Comparison of ENCODE assay signal across 20 cellular contexts in the genomic region with DNA sequence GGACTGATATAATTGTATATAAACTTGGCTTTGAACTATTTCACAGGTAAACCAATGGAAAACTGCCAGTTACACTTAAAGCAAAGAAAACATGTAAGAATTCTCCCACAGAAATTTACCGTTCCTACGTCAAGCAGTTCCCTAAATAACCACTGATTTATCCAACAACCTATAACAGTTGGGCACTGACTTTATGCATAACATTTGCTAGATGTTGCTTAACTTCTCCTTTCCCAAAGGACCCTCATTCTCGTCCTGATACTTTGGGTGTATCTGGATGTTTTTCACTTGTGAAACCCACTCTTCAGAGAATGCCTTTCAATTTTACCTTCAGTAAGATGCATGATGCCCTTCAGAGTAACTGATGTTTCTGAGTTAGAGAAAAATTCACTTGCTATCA. TPM values are rescaled to one million over a fixed set of nuclear protein-coding genes. Genes with fewer than 3 reads are reported as not detected.
DNase-seq lines count a peak whose midpoint lies in the region.
"Had no signal": no experiment of that assay in that cellular context is flagged by ENCODE, and none has a peak within 500 bp of the region (broad histone marks: within the 10 kb centered on the region; RNA-seq: fewer than 3 reads in every experiment).

No MANE protein-coding gene starts in this region.

- no peaks in the 10 kb centered on the region for H4K20me1 ChIP-seq in BLaER1

- H3K4me1 Mint-ChIP-seq in T-helper 1 cell treated with Interleukin-12 subunit alpha and Interleukin-12 subunit beta and Interleukin-4 antibody, amounts not matched to agents 30 μg/mL and 1 μg/mL, for 36 hours (ENCODE audit: low read depth), result peaks cover 33% of the 10 kb centered on the region
- H3K4me1 Mint-ChIP-seq in IgD-negative memory B cell, result peaks cover 0 to under 1% (median 0%) of the 10 kb centered on the region in 3 donors
- peaks cover 37% of the 10 kb centered on the region for H3K4me1 Mint-ChIP-seq in dendritic cell treated with granulocyte-macrophage colony-stimulating factor and Interleukin-4, amounts not matched to agents 40 ng/mL and 50 ng/mL, for 4 days (ENCODE audit: low read depth)

- H3K4me1 ChIP-seq in BLaER1, result peaks cover 74% of the 10 kb centered on the region

- intact Hi-C loops in dendritic cell treated with granulocyte-macrophage colony-stimulating factor and Interleukin-4, amounts not matched to agents 40 ng/mL and 50 ng/mL, for 4 days (cut with micrococcal nuclease), result loop anchor here (10.0 kb wide), 1 partner anchor 45 kb away; no protein-coding TSS in a partner anchor

- H3K9ac ChIP-seq in BLaER1, result peak overlapping the region; percentile 54

- peak overlapping the region; percentile 50 for H3K27ac Mint-ChIP-seq in T-helper 1 cell treated with Interleukin-12 subunit alpha and Interleukin-12 subunit beta and Interleukin-4 antibody, amounts not matched to agents 30 μg/mL and 1 μg/mL, for 36 hours
- peak overlapping the region in 2 of 3 donors; percentile 15 to 75 for H3K27ac Mint-ChIP-seq in IgD-negative memory B cell
- peak overlapping the region; percentile 78 for H3K27ac Mint-ChIP-seq in dendritic cell treated with granulocyte-macrophage colony-stimulating factor and Interleukin-4, amounts not matched to agents 40 ng/mL and 50 ng/mL, for 4 days

- H3K9me3 Mint-ChIP-seq in T-helper 1 cell treated with Interleukin-12 subunit alpha and Interleukin-12 subunit beta and Interleukin-4 antibody, amounts not matched to agents 30 μg/mL and 1 μg/mL, for 36 hours, result no peaks in the 10 kb centered on the region
- no peaks in the 10 kb centered on the region for H3K9me3 Mint-ChIP-seq in IgD-negative memory B cell
- H3K9me3 Mint-ChIP-seq in dendritic cell treated with granulocyte-macrophage colony-stimulating factor and Interleukin-4, amounts not matched to agents 40 ng/mL and 50 ng/mL, for 4 days, result no peaks in the 10 kb centered on the region

- H3K36me3 ChIP-seq in BLaER1, result peaks cover 49% of the 10 kb centered on the region

- DNase-seq in T-helper 1 cell (no peak), GF-D8 (lab: John Stamatoyannopoulos, UW) (no peak), NAMALWA (ENCODE audit: low spot score) (no peak)
- DNase-seq in stimulated activated CD4-positive, alpha-beta T cell treated with anti-CD3 and anti-CD28 coated beads, Interleukin-4, amount 100 ng/mL, for 24 hours, result no peak
- DNase-seq: 8988T; activated T-cell treated with anti-CD3 and anti-CD28 coated beads, Interleukin-2, amount 50 U/mL, for 1 hour; amygdala; GOT3; left lung; MG63; NCI-H1436 treated with DMSO at 0.1 percent for 48 hours; NCI-H524 treated with DMSO at 0.1 percent for 48 hours; stimulated activated CD4-positive, alpha-beta T cell treated with anti-CD3 and anti-CD28 coated beads, Interleukin-2, amount 100 ng/mL, for 48 hours had no signal

- peaks cover 67% of the 10 kb centered on the region for H3K36me3 Mint-ChIP-seq in T-helper 1 cell treated with Interleukin-12 subunit alpha and Interleukin-12 subunit beta and Interleukin-4 antibody, amounts not matched to agents 30 μg/mL and 1 μg/mL, for 36 hours (ENCODE audit: low read depth)
- peaks cover 2% of the 10 kb centered on the region for H3K36me3 Mint-ChIP-seq in IgD-negative memory B cell
- H3K36me3 Mint-ChIP-seq in dendritic cell treated with granulocyte-macrophage colony-stimulating factor and Interleukin-4, amounts not matched to agents 40 ng/mL and 50 ng/mL, for 4 days (ENCODE audit: low read depth), result peaks cover 83% of the 10 kb centered on the region

- peak overlapping the region; percentile 77 for H3K27ac ChIP-seq in BLaER1
- H3K27ac ChIP-seq: epithelial cell of prostate, HL-60 had no signal

- H3K4me2 ChIP-seq in BLaER1, result peak overlapping the region; percentile 84

- H3K4me3 ChIP-seq in BLaER1, result 0 out of 2 replicates have a peak overlapping the region, but pooled peaks have one; percentile 6
- H3K4me3 ChIP-seq: left lung, MG63, skin epidermis had no signal

- no peak overlapping the region for H3K4me3 Mint-ChIP-seq in T-helper 1 cell treated with Interleukin-12 subunit alpha and Interleukin-12 subunit beta and Interleukin-4 antibody, amounts not matched to agents 30 μg/mL and 1 μg/mL, for 36 hours
- no peak overlapping the region for H3K4me3 Mint-ChIP-seq in IgD-negative memory B cell
- H3K4me3 Mint-ChIP-seq in dendritic cell treated with granulocyte-macrophage colony-stimulating factor and Interleukin-4, amounts not matched to agents 40 ng/mL and 50 ng/mL, for 4 days, result no peak overlapping the region

- no peaks in the 10 kb centered on the region for H3K27me3 ChIP-seq in BLaER1
- H3K27me3 ChIP-seq: left lung, MG63 had no signal

- H3K27me3 Mint-ChIP-seq in T-helper 1 cell treated with Interleukin-12 subunit alpha and Interleukin-12 subunit beta and Interleukin-4 antibody, amounts not matched to agents 30 μg/mL and 1 μg/mL, for 36 hours (ENCODE audit: low read depth), result no peaks in the 10 kb centered on the region
- no peaks in the 10 kb centered on the region for H3K27me3 Mint-ChIP-seq in IgD-negative memory B cell
- H3K27me3 Mint-ChIP-seq in dendritic cell treated with granulocyte-macrophage colony-stimulating factor and Interleukin-4, amounts not matched to agents 40 ng/mL and 50 ng/mL, for 4 days, result no peaks in the 10 kb centered on the region

- peaks cover 20% of the 10 kb centered on the region for H3K9me3 ChIP-seq in BLaER1
- H3K9me3 ChIP-seq: left lung, MG63 had no signal

RNA-seq across cellular contexts. Expression of a gene that starts 43.8 kb away (rescaled TPM):
- polyA plus RNA-seq in IgD-negative memory B cell, result 73.8 TPM
